Comparison of ENCODE assay signal across 12 cellular contexts in the genomic region with DNA sequence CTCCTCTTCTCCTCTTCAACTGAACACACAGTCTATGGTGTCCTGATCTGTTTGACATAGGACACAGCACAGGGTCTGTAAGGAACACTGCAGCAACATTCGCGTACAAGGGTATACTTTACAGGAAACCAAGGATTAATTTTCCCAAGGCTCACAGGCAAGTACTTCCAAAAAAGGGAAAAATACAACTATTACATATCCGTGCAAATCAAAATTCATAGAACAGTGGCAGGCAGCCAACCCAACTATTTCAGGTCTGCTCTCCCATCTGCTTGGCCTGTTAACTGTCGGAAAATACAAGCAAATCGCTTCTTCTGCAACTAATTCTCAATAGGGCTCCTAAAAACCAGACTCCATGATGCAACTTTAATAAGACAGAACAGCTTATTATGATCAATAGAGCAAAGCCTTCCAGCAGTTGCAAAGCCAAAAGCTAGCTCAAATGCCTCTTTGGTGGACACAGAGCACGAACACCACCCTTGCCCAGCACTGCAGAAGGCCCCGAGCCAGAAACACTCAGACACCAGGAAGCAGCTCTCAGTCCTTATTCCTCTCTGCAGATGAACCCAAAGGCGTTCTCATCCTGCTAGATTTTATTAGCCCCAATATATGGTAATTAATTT.
DNase-seq lines count a peak whose midpoint lies in the region; ATAC-seq, FAIRE-seq and TF ChIP-seq lines count a peak whose summit lies in the region.
"Had no signal": no experiment of that assay in that cellular context is flagged by ENCODE, and none has a peak within 500 bp of the region (broad histone marks: within the 10 kb centered on the region; RNA-seq: fewer than 3 reads in every experiment).

No MANE protein-coding gene starts in this region.

- peak overlapping the region; percentile 66 for H3K9ac ChIP-seq in SK-N-MC (ENCODE audit: insufficient read length)

- no peak for FAIRE-seq in pancreas (lab: Jason Lieb, UNC)

- H3K4me1 ChIP-seq in pancreas = peaks cover 35 to 51% (median 49%) of the 10 kb centered on the region in 3 donors

- no peaks in the 10 kb centered on the region for H3K4me1 Mint-ChIP-seq in activated naive CD8-positive, alpha-beta T cell treated with anti-CD3 and anti-CD28 coated beads for 36 hours
- H3K4me1 Mint-ChIP-seq: activated CD4-positive, alpha-beta T cell treated with anti-CD3 and anti-CD28 coated beads, Interleukin-2, amount 10 ng/mL, durations not matched to agents 7 days and 5 days had no signal

- 58 to 66% methylated on average over 8 of the region's 8 CpGs for WGBS in pancreas, 2 donors

- intact Hi-C loops in head of caudate nucleus (cut with DNase I) = loop anchor here (5.0 kb wide), 1 partner anchor 470 kb away; no protein-coding TSS in a partner anchor
- intact Hi-C loops in pancreas (cut with DNase I) = no loop called here

- ATAC-seq in pancreas = peak in 3 of 4 donors; percentile 14 to 37 (median 33)
- ATAC-seq in HG02763 (IDR thresholded peaks at IDR 0.05; ENCODE audit: unreplicated experiment) = no peak

- peaks cover 24% of the 10 kb centered on the region for H3K27me3 Mint-ChIP-seq in activated naive CD8-positive, alpha-beta T cell treated with anti-CD3 and anti-CD28 coated beads for 36 hours
- H3K27me3 Mint-ChIP-seq: B cell had no signal

- H3K36me3 ChIP-seq in SK-N-MC (ENCODE audit: insufficient read depth, low read length) (no peaks in the 10 kb centered on the region), pancreas (no peaks in the 10 kb centered on the region)

- H3K9me3 Mint-ChIP-seq in activated naive CD8-positive, alpha-beta T cell treated with anti-CD3 and anti-CD28 coated beads for 36 hours = peaks cover 3% of the 10 kb centered on the region
- H3K9me3 Mint-ChIP-seq: activated CD4-positive, alpha-beta T cell treated with anti-CD3 and anti-CD28 coated beads, Interleukin-2, amount 10 ng/mL, durations not matched to agents 7 days and 5 days; dendritic cell treated with granulocyte-macrophage colony-stimulating factor and Interleukin-4, amounts not matched to agents 40 ng/mL and 50 ng/mL, for 4 days had no signal

- DNase-seq in DMS 273 (lab: John Stamatoyannopoulos, UW; ENCODE audit: unreplicated experiment) (peak; percentile 92), SK-N-MC (ENCODE audit: low read depth, low spot score) (peak; percentile 91), head of caudate nucleus (peak in 39 of 42 donors; percentile 24 to 85 (median 59)), pancreas (no peak), DMS153 (lab: John Stamatoyannopoulos, UW) (no peak), glomerular visceral epithelial cell (ENCODE audit: extremely low spot score) (no peak)
- no peak for DNase-seq in activated naive CD8-positive, alpha-beta T cell treated with anti-CD3 and anti-CD28 coated beads for 36 hours
- DNase-seq: activated CD4-positive, alpha-beta T cell treated with anti-CD3 and anti-CD28 coated beads, Interleukin-2, amount 10 ng/mL, durations not matched to agents 7 days and 5 days; RPMI8226 had no signal

- H3K27ac Mint-ChIP-seq in activated naive CD8-positive, alpha-beta T cell treated with anti-CD3 and anti-CD28 coated beads for 36 hours = no peak overlapping the region
- H3K27ac Mint-ChIP-seq: activated CD4-positive, alpha-beta T cell treated with anti-CD3 and anti-CD28 coated beads, Interleukin-2, amount 10 ng/mL, durations not matched to agents 7 days and 5 days; B cell; dendritic cell treated with granulocyte-macrophage colony-stimulating factor and Interleukin-4, amounts not matched to agents 40 ng/mL and 50 ng/mL, for 4 days had no signal

- no peaks in the 10 kb centered on the region for H3K27me3 ChIP-seq in pancreas

- no peaks in the 10 kb centered on the region for H3K9me3 ChIP-seq in SK-N-MC (ENCODE audit: low read depth, low read length)
- H3K9me3 ChIP-seq in pancreas = no peaks in the 10 kb centered on the region

- H3K27ac ChIP-seq in SK-N-MC (peak overlapping the region; percentile 84), pancreas (peak overlapping the region in 2 of 4 donors; percentile 3 to 39)

- H3K36me3 Mint-ChIP-seq in activated naive CD8-positive, alpha-beta T cell treated with anti-CD3 and anti-CD28 coated beads for 36 hours = no peaks in the 10 kb centered on the region

- H3K4me3 ChIP-seq in SK-N-MC = peak overlapping the region; percentile 59
- H3K4me3 ChIP-seq in pancreas = no peak overlapping the region

- H3K4me3 Mint-ChIP-seq in activated naive CD8-positive, alpha-beta T cell treated with anti-CD3 and anti-CD28 coated beads for 36 hours = no peak overlapping the region
- H3K4me3 Mint-ChIP-seq: activated CD4-positive, alpha-beta T cell treated with anti-CD3 and anti-CD28 coated beads, Interleukin-2, amount 10 ng/mL, durations not matched to agents 7 days and 5 days; B cell; dendritic cell treated with granulocyte-macrophage colony-stimulating factor and Interleukin-4, amounts not matched to agents 40 ng/mL and 50 ng/mL, for 4 days had no signal

- no peak for TF ChIP-seq CTCF in pancreas (IDR thresholded peaks at IDR 0.05)

Comparison
In these comparisons a context has a peak if more than half of its experiments do, and no peak if none do; other contexts are left out.
1. DNase-seq: peak in DMS 273 (single experiment), SK-N-MC (single experiment) and head of caudate nucleus (39 of 42); none in pancreas (0 of 6), DMS153 (single experiment), glomerular visceral epithelial cell (single experiment) and activated naive CD8-positive, alpha-beta T cell treated with anti-CD3 and anti-CD28 coated beads for 36 hours (single experiment).